26 cellular contexts compared by ENCODE assay signal in the genomic region with DNA sequence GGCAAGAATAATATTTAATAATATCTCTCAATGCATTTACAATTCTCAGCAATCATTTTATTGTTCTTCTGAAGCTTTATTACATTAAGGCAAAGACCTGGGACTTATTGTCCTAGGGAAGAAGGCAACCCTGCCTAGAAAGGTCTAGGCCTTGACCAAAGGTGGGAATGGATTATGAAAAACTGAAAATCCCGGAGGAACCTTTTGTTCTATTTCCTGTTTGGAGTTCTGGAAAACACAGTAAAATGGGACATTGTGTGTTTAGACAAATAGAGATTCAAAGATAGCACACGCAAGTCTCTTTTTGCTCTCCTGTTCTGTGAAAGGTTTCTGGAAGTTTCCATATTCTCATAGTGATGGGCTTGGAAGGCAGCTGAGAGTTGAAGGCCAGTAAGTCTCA. TPM values are rescaled to one million over a fixed set of nuclear protein-coding genes. Genes with fewer than 3 reads are reported as not detected.
"Had no signal": no experiment of that assay in that cellular context is flagged by ENCODE, and none has a peak within 500 bp of the region (broad histone marks: within the 10 kb centered on the region; RNA-seq: fewer than 3 reads in every experiment).

No MANE protein-coding gene starts in this region.

- H3K27me3 ChIP-seq: neural progenitor cell, neutrophil, right atrium auricular region, spleen, tibial nerve, vagina had no signal

- H3K36me3 ChIP-seq: heart right ventricle, lower lobe of right lung, neural progenitor cell, neutrophil, right atrium auricular region, spleen, tibial nerve, vagina had no signal

- ATAC-seq: heart right ventricle; left cardiac atrium; left ventricle myocardium superior; lower lobe of right lung; natural killer cell; sciatic nerve; stimulated activated effector memory CD8-positive, alpha-beta T cell treated with anti-CD3 and anti-CD28 coated beads, Interleukin-12 subunit alpha, Interleukin-12 subunit beta, amount 100 ng/mL, for 72 hours; stimulated activated naive CD8-positive, alpha-beta T cell treated with anti-CD3 and anti-CD28 coated beads, Interleukin-15, amount 100 ng/mL, for 72 hours had no signal

- H3K27ac ChIP-seq: heart right ventricle, lower lobe of right lung, neural progenitor cell, neutrophil, right atrium auricular region, skin epidermis, spleen, tibial nerve, vagina had no signal

- H3K4me3 ChIP-seq: heart right ventricle, lower lobe of right lung, neural progenitor cell, right atrium auricular region, skin epidermis, spleen, tibial nerve, vagina had no signal

- DNase-seq: heart right ventricle; hippocampal formation; kidney glomerular epithelial cell; left cardiac atrium; left ventricle myocardium superior; lower lobe of right lung; mesenchymal stem cell; natural killer cell; nephron progenitor cell; occipital lobe; spleen; stimulated activated CD4-positive, alpha-beta T cell treated with anti-CD3 and anti-CD28 coated beads, Interleukin-4, amount 100 ng/mL, for 24 hours; stimulated activated naive CD4-positive, alpha-beta T cell; stimulated activated naive CD8-positive, alpha-beta T cell treated with anti-CD3 and anti-CD28 coated beads, Interleukin-15, amount 100 ng/mL, for 72 hours; substantia nigra had no signal

- FAIRE-seq: keratinocyte had no signal

- H3K9me3 ChIP-seq: heart right ventricle, lower lobe of right lung, neutrophil, right atrium auricular region, spleen, tibial nerve, vagina had no signal

- H3K4me2 ChIP-seq: neural progenitor cell had no signal

- H3K4me1 ChIP-seq: heart right ventricle, lower lobe of right lung, neural progenitor cell, right atrium auricular region, spleen, tibial nerve, vagina had no signal

- H2AFZ ChIP-seq: neural progenitor cell had no signal

RNA-seq across cellular contexts. Expression of a gene that starts 31.1 kb away (rescaled TPM):
- total RNA-seq: left ventricle myocardium superior, lower lobe of right lung, natural killer cell, progenitor cell of endocrine pancreas, sciatic nerve, tibial nerve, urinary bladder, vagina had no signal
